ENCODE assay signal across 8 cellular contexts in the genomic region with DNA sequence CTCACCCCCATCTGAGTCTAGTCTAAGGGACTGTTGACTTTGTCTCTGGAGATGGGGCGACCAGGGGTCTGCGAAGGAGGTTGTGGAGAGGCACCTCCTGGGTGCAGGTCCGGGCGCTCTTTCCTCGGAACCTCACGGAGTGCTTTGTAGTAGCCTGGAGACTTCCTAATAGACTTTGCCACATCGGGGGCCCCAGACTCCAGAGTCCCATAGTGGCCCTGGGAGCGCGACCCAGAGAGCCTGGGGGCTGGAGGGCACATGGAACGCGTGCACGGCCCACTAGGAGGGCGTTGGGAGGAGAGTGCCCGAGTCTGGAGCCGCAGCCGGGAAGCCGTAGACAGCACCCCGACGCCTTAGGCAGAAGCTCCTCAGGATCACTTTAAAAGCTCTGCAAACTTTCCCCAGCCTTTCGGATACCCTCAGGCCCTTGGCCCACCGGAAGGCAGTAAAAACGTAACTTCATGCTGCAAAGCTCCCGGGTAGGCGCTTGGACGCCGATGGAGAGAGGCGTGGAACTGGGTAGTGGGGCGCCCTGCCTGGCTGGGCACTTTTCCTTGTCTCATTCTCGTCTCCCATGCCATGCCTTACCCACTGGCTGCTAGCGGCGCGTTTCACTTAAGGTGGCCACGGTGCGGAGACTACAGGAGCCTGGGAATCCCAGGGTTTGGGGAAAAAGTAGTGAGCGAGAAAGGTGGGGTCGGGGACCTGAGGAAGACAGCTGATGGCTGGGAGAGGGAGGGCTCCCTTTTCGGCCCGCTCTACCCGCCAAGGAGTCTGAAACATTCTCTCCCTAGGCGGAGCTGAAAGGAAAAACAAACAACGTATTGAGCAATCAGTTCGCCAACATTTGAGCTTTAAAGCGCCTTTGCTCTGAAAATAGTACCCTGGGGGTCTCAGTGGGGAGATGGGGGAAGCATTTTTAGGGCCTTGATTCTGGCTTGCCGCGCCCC.
DNase-seq lines count a peak whose midpoint lies in the region; ATAC-seq and TF ChIP-seq lines count a peak whose summit lies in the region.

No MANE protein-coding gene starts in this region.

- peak overlapping the region; percentile 94 to 99 for H3K27ac ChIP-seq in uterus

- TF ChIP-seq CTCF in mesothelial cell of epicardium (IDR thresholded peaks at IDR 0.05; ENCODE audit: unreplicated experiment) (no peak), uterus (IDR thresholded peaks at IDR 0.05) (peak in 1 of 4 experiments; percentile 7)

- no peaks in the 10 kb centered on the region for H3K9me3 ChIP-seq in uterus

- no peaks in the 10 kb centered on the region for H3K9me3 Mint-ChIP-seq in mesothelial cell of epicardium

- peak overlapping the region; percentile 89 for H3K4me3 Mint-ChIP-seq in mesothelial cell of epicardium

- H3K4me1 Mint-ChIP-seq in mesothelial cell of epicardium = peaks cover 59% of the 10 kb centered on the region

- TF ChIP-seq POLR2A in uterus (IDR thresholded peaks at IDR 0.05) = peak in 1 of 2 donors; percentile 29

- DNase-seq in NCI-H510A treated with DMSO at 0.1 percent for 48 hours (lab: John Stamatoyannopoulos, UW) = peak; percentile 16
- DNase-seq in NCI-H510A (lab: John Stamatoyannopoulos, UW) = no peak
- peak; percentile 76 for DNase-seq in ecto neural progenitor cell (ENCODE audit: low spot score)
- DNase-seq in mesothelial cell of epicardium (ENCODE audit: low spot score in 2 of 2, unreplicated experiment in 2 of 2) = peak in 1 of 2 experiments; percentile 59
- peak; percentile 61 to 72 for DNase-seq in uterus
- DNase-seq in activated CD4-positive, alpha-beta T cell treated with anti-CD3 and anti-CD28 coated beads for 48 hours = no peak

- H3K27me3 ChIP-seq in uterus = no peaks in the 10 kb centered on the region

- H3K27me3 Mint-ChIP-seq in mesothelial cell of epicardium (ENCODE audit: low read depth) = no peaks in the 10 kb centered on the region

- H3K4me3 ChIP-seq in uterus = peak overlapping the region; percentile 49 to 54

- intact Hi-C loops in uterus (cut with DNase I; ENCODE audit: low total_unique reads) = loop anchor here (2.0 to 5.0 kb wide), 3 partner anchors 121 to 142 kb away; partner anchors contain the start of gene MEIS1

- H3K27ac Mint-ChIP-seq in mesothelial cell of epicardium = peak overlapping the region; percentile 99

- no peaks in the 10 kb centered on the region for H3K36me3 ChIP-seq in uterus

- H3K36me3 Mint-ChIP-seq in mesothelial cell of epicardium = peaks cover 5% of the 10 kb centered on the region

- ATAC-seq in HG02885 (IDR thresholded peaks at IDR 0.05; ENCODE audit: poor library complexity, unreplicated experiment) (no peak), HG03521 (IDR thresholded peaks at IDR 0.05; ENCODE audit: unreplicated experiment) (no peak)

- H3K4me1 ChIP-seq in uterus = no peaks in the 10 kb centered on the region

Comparison
In these comparisons a context has a peak if more than half of its experiments do, and no peak if none do; other contexts are left out.
1. DNase-seq: peak in NCI-H510A treated with DMSO at 0.1 percent for 48 hours (single experiment), ecto neural progenitor cell (single experiment) and uterus (2 of 2); none in NCI-H510A (single experiment) and activated CD4-positive, alpha-beta T cell treated with anti-CD3 and anti-CD28 coated beads for 48 hours (single experiment).